ENCODE assay signal across 17 cellular contexts in genomic region chr11:62179995-62180394, GRCh38. TPM values are rescaled to one million over a fixed set of nuclear protein-coding genes. Genes with fewer than 3 reads are reported as not detected.
DNase-seq lines count a peak whose midpoint lies in the region; ATAC-seq and TF ChIP-seq lines count a peak whose summit lies in the region.
"Had no signal": no experiment of that assay in that cellular context is flagged by ENCODE, and none has a peak within 500 bp of the region (broad histone marks: within the 10 kb centered on the region; RNA-seq: fewer than 3 reads in every experiment).

No MANE protein-coding gene starts in this region.

- no peaks in the 10 kb centered on the region for H3F3A ChIP-seq in PC-3 (ENCODE audit: low read length, unreplicated experiment)

- BruUV-seq in PC-3 (replicated peaks; lab: Mats Ljungman, UMichigan), result no TSS peak

- H3K4me1 Mint-ChIP-seq in endodermal cell, result no peaks in the 10 kb centered on the region
- H3K4me1 Mint-ChIP-seq: CD8-positive, alpha-beta memory T cell had no signal

- H2AFZ ChIP-seq in PC-3 (ENCODE audit: low read length), result no peak overlapping the region

- no peak for TF ChIP-seq POLR2A in body of pancreas (IDR thresholded peaks at IDR 0.05)

- H4K20me1 ChIP-seq in PC-3 (ENCODE audit: low read length), result no peaks in the 10 kb centered on the region
- H4K20me1 ChIP-seq: BLaER1 had no signal

- H3K9me3 Mint-ChIP-seq in endodermal cell, result no peaks in the 10 kb centered on the region

- H3K4me1 ChIP-seq in PC-3 (ENCODE audit: insufficient read depth, low read length) (no peaks in the 10 kb centered on the region), body of pancreas (no peaks in the 10 kb centered on the region), endodermal cell (ENCODE audit: control insufficient read depth, insufficient read depth, low read length) (no peaks in the 10 kb centered on the region)
- H3K4me1 ChIP-seq: BLaER1, HAP-1 had no signal

- POLR2A ChIA-PET in PC-3 (lab: Charles Lee; ENCODE audit: unreplicated experiment), result interaction anchor here (0.6 kb wide), 1 partner anchor 83 kb away, joined by 5 read pairs; no protein-coding TSS in a partner anchor

- H3K9me3 ChIP-seq in PC-3 (ENCODE audit: low read length) (no peaks in the 10 kb centered on the region), body of pancreas (no peaks in the 10 kb centered on the region), endodermal cell (ENCODE audit: control insufficient read depth, low read length) (no peaks in the 10 kb centered on the region)
- H3K9me3 ChIP-seq: BLaER1, HAP-1 had no signal

- no peaks in the 10 kb centered on the region for H3K36me3 Mint-ChIP-seq in endodermal cell (ENCODE audit: low read depth)

- WGBS in body of pancreas, 2 donors, result 81 to 82% methylated on average over 5 of the region's 5 CpGs
- WGBS in endodermal cell (ENCODE audit: insufficient coverage in 1 of 2, insufficient read length in 1 of 2), 2 experiments, result 85 to 87% methylated on average over 4 to 5 of the region's 5 CpGs

- H3K9me2 ChIP-seq in PC-3 (replicated peaks; ENCODE audit: low read length), result no peaks in the 10 kb centered on the region

- ATAC-seq in PC-3, result peak; percentile 42
- no peak for ATAC-seq in body of pancreas
- ATAC-seq: GM12878 had no signal

- H3K4me3 ChIP-seq in PC-3 (ENCODE audit: low read length) (no peak overlapping the region), body of pancreas (no peak overlapping the region), endodermal cell (ENCODE audit: low read length) (no peak overlapping the region)
- H3K4me3 ChIP-seq: BLaER1, GM12878, HAP-1 had no signal

- H3K4me3 Mint-ChIP-seq in endodermal cell, result no peak overlapping the region
- H3K4me3 Mint-ChIP-seq: CD8-positive, alpha-beta memory T cell had no signal

- TF ChIP-seq CTCF in PC-3 (conservative IDR thresholded peaks at IDR 0.05; ENCODE audit: low read depth, low read length), result no peak
- no peak for TF ChIP-seq CTCF in body of pancreas (IDR thresholded peaks at IDR 0.05)
- TF ChIP-seq CTCF in endodermal cell (conservative IDR thresholded peaks at IDR 0.05), result no peak

- intact Hi-C loops in PC-3 (cut with micrococcal nuclease) (no loop called here), body of pancreas (cut with DNase I) (no loop called here)

- H3K27ac Mint-ChIP-seq in endodermal cell, result no peak overlapping the region

- no peak overlapping the region for H3K9ac ChIP-seq in PC-3 (ENCODE audit: low read length)
- H3K9ac ChIP-seq in endodermal cell (ENCODE audit: extremely low read depth, low read length, poor library complexity, severe bottlenecking), result no peak overlapping the region
- H3K9ac ChIP-seq: BLaER1 had no signal

- H3K4me2 ChIP-seq in PC-3 (ENCODE audit: low read length), result no peak overlapping the region
- H3K4me2 ChIP-seq: BLaER1 had no signal

- H3K27me3 ChIP-seq in PC-3 (ENCODE audit: low read length) (peaks cover 87% of the 10 kb centered on the region), body of pancreas (no peaks in the 10 kb centered on the region), endodermal cell (ENCODE audit: control insufficient read depth, insufficient read depth, low read length, poor library complexity, severe bottlenecking) (peaks cover 12% of the 10 kb centered on the region)
- H3K27me3 ChIP-seq: BLaER1 had no signal

- H3K79me2 ChIP-seq in PC-3 (ENCODE audit: low read length), result no peaks in the 10 kb centered on the region

- no peaks in the 10 kb centered on the region for H3K36me3 ChIP-seq in PC-3 (ENCODE audit: low read depth, low read length)
- no peaks in the 10 kb centered on the region for H3K36me3 ChIP-seq in body of pancreas (replicated peaks in 1 of 2; ENCODE audit: insufficient read depth in 1 of 2, low read depth in 2 of 2)
- H3K36me3 ChIP-seq in endodermal cell (ENCODE audit: control insufficient read depth, insufficient read depth, low read length), result no peaks in the 10 kb centered on the region
- H3K36me3 ChIP-seq: BLaER1, HAP-1 had no signal

- H3K27ac ChIP-seq in PC-3 (ENCODE audit: low read length), result no peak overlapping the region
- H3K27ac ChIP-seq in body of pancreas, result no peak overlapping the region
- no peak overlapping the region for H3K27ac ChIP-seq in endodermal cell (ENCODE audit: low read depth, low read length)
- H3K27ac ChIP-seq: BLaER1 had no signal

- H3K27me3 Mint-ChIP-seq in endodermal cell (ENCODE audit: insufficient read depth), result peaks cover 3% of the 10 kb centered on the region

- CTCF ChIA-PET in PC-3 (lab: Charles Lee), result no interaction called here

- DNase-seq in COR-L47 (lab: John Stamatoyannopoulos, UW) (peak; percentile 8), NCI-H1930 (lab: John Stamatoyannopoulos, UW) (peak; percentile 23 to 41), NCI-H748 (lab: John Stamatoyannopoulos, UW; ENCODE audit: unreplicated experiment) (peak; percentile 82), PC-3 (no peak), body of pancreas (no peak), endodermal cell (no peak), superior temporal gyrus (ENCODE audit: extremely low spot score) (no peak)
- DNase-seq: 8988T; AML-193; CD8-positive, alpha-beta memory T cell; DMS79 had no signal

RNA-seq across cellular contexts. Expression of gene SCGB1D1, which starts 10.0 kb away (rescaled TPM):
- total RNA-seq in PC-3 (2014; rRNA removed) (not detected in 2 replicates), body of pancreas (not detected), endodermal cell (not detected)
- polyA plus RNA-seq in endodermal cell (2013, experiment 1 of 2), result not detected
- polyA plus RNA-seq in endodermal cell (2013, experiment 2 of 2), result not detected
- total RNA-seq: CD8-positive, alpha-beta memory T cell; G401; GM12878; H1; HT-29 had no signal
- polyA plus RNA-seq: CD8-positive, alpha-beta memory T cell; GM12878; H1 had no signal

RNA-seq across cellular contexts. Expression of gene SCGB2A1, which starts 28.5 kb away (rescaled TPM):
- total RNA-seq in PC-3 (2014; rRNA removed), result not detected in 2 replicates
- total RNA-seq in body of pancreas, result 10 to 100 TPM in 1 of 2 donors, not detected in 1; 10.4 TPM
- total RNA-seq in endodermal cell, result not detected
- polyA plus RNA-seq in endodermal cell (2013, experiment 1 of 2), result not detected
- polyA plus RNA-seq in endodermal cell (2013, experiment 2 of 2), result not detected
- total RNA-seq: CD8-positive, alpha-beta memory T cell; G401; GM12878; H1; HT-29 had no signal
- polyA plus RNA-seq: CD8-positive, alpha-beta memory T cell; GM12878; H1 had no signal

RNA-seq across cellular contexts. Expression of gene INCENP, which starts 56.2 kb away (rescaled TPM):
- 110 and 114 TPM in 2 replicates for total RNA-seq in PC-3 (2014; rRNA removed)
- total RNA-seq in body of pancreas, result 1 to 10 TPM; 5.4 to 7.9 TPM
- total RNA-seq in endodermal cell, result 100 to 1,000 TPM in 1 of 2 donors, 10 to 100 TPM in 1; 58.1 to 115 TPM
- 83.6 TPM for polyA plus RNA-seq in endodermal cell (2013, experiment 1 of 2)
- 83.0 TPM for polyA plus RNA-seq in endodermal cell (2013, experiment 2 of 2)

Comparison
In these comparisons a context has a peak if more than half of its experiments do, and no peak if none do; other contexts are left out.
1. DNase-seq: peak in COR-L47 (single experiment), NCI-H1930 (2 of 2) and NCI-H748 (single experiment); none in PC-3 (single experiment), body of pancreas (0 of 4), endodermal cell (single experiment) and superior temporal gyrus (single experiment).
2. RNA of gene INCENP, which starts 56.2 kb away (total RNA-seq): 58.1 to 115 TPM in endodermal cell and 110 to 114 TPM in PC-3; 5.4 to 7.9 TPM in body of pancreas; every median in the first group is over 4 times any median in the second.